ENCODE assay signal across 15 cellular contexts in genomic region chr3:56590814-56591213, GRCh38. TPM values are rescaled to one million over a fixed set of nuclear protein-coding genes. Genes with fewer than 3 reads are reported as not detected.
DNase-seq lines count a peak whose midpoint lies in the region; ATAC-seq and TF ChIP-seq lines count a peak whose summit lies in the region.
"Had no signal": no experiment of that assay in that cellular context is flagged by ENCODE, and none has a peak within 500 bp of the region (broad histone marks: within the 10 kb centered on the region; RNA-seq: fewer than 3 reads in every experiment).

No MANE protein-coding gene starts in this region.

- H3K4me1 Mint-ChIP-seq in GM23338 (peaks cover 16% of the 10 kb centered on the region), nephron (no peaks in the 10 kb centered on the region)

- no peaks in the 10 kb centered on the region for H3K27me3 ChIP-seq in GM23338 (ENCODE audit: insufficient read depth)

- H3K79me2 ChIP-seq in GM23338 (replicated peaks; ENCODE audit: insufficient read depth): no peaks in the 10 kb centered on the region

- no peak for TF ChIP-seq CTCF in GM23338 (conservative IDR thresholded peaks at IDR 0.05; ENCODE audit: low read depth in 2 of 2)
- no peak for TF ChIP-seq CTCF in RWPE1 (conservative IDR thresholded peaks at IDR 0.05; ENCODE audit: low read depth)
- TF ChIP-seq CTCF in fibroblast of villous mesenchyme (IDR thresholded peaks at IDR 0.05; ENCODE audit: insufficient read depth, low read depth, low read length): no peak
- no peak for TF ChIP-seq CTCF in nephron (IDR thresholded peaks at IDR 0.05; ENCODE audit: unreplicated experiment in 3 of 3)

- CTCF ChIA-PET in RWPE1 (lab: Yijun Ruan, JAX): interaction anchor here (0.6 kb wide), 2 partner anchors 14 to 145 kb away, joined by 3 to 6 read pairs; no protein-coding TSS in a partner anchor

- no peaks in the 10 kb centered on the region for H3K4me1 ChIP-seq in GM23338 (ENCODE audit: insufficient read depth)

- no peak overlapping the region for H3K4me2 ChIP-seq in GM23338

- POLR2A ChIA-PET in RWPE1 (lab: Yijun Ruan, JAX; ENCODE audit: low non-redundant PET): no interaction called here

- peaks cover under 1% of the 10 kb centered on the region; the same call in 1 of the 2 replicates for H3K36me3 ChIP-seq in GM23338 (ENCODE audit: insufficient read depth)

- H3K27ac ChIP-seq in GM23338 (ENCODE audit: low read depth) (peak overlapping the region; percentile 61), RWPE1 (no peak overlapping the region)

- H3K9me2 ChIP-seq in GM23338 (ENCODE audit: insufficient read depth): no peaks in the 10 kb centered on the region

- H3K27me3 Mint-ChIP-seq in GM23338 (ENCODE audit: insufficient read depth, low read depth, poor library complexity): peaks cover 8% of the 10 kb centered on the region
- H3K27me3 Mint-ChIP-seq in nephron (ENCODE audit: low read depth): no peaks in the 10 kb centered on the region
- H3K27me3 Mint-ChIP-seq: activated naive CD4-positive, alpha-beta T cell treated with anti-CD3 and anti-CD28 coated beads, Interleukin-2, amount 10 ng/mL, durations not matched to agents 7 days and 5 days had no signal

- H2AFZ ChIP-seq in GM23338: no peak overlapping the region

- DNase-seq in GM23338 (ENCODE audit: low spot score) (peak; percentile 54), RWPE1 (ENCODE audit: low spot score) (peak; percentile 8), fibroblast of villous mesenchyme (ENCODE audit: low read depth) (peak; percentile 1), hippocampal formation (lab: John Stamatoyannopoulos, UW) (no peak)
- DNase-seq: activated naive CD4-positive, alpha-beta T cell treated with anti-CD3 and anti-CD28 coated beads, Interleukin-2, amount 10 ng/mL, durations not matched to agents 7 days and 5 days; GDM1; KG1; left cardiac atrium; NCI-H774; T-helper 9 cell had no signal

- H3K36me3 Mint-ChIP-seq in GM23338 (ENCODE audit: low read depth) (peaks cover 23% of the 10 kb centered on the region; the same call in 2 of the 3 replicates), nephron (ENCODE audit: low read depth) (peaks cover 49% of the 10 kb centered on the region)

- no peak overlapping the region for H3K4me3 ChIP-seq in GM23338
- H3K4me3 ChIP-seq in fibroblast of villous mesenchyme (ENCODE audit: low read depth, low read length): no peak overlapping the region

- no peaks in the 10 kb centered on the region for H3F3A ChIP-seq in GM23338 (replicated peaks; ENCODE audit: low read depth)

- ATAC-seq in GM23338 (peak; percentile 73), HG03432 (IDR thresholded peaks at IDR 0.05; ENCODE audit: unreplicated experiment) (no peak), HG03354 (IDR thresholded peaks at IDR 0.05; ENCODE audit: poor library complexity, severe bottlenecking, unreplicated experiment) (no peak), GM18867 (IDR thresholded peaks at IDR 0.05; ENCODE audit: unreplicated experiment) (no peak)
- ATAC-seq: left cardiac atrium, Right ventricle myocardium inferior had no signal

- no peaks in the 10 kb centered on the region for H4K20me1 ChIP-seq in GM23338 (replicated peaks; ENCODE audit: insufficient read depth)

- H3K9me3 Mint-ChIP-seq in GM23338 (no peaks in the 10 kb centered on the region), nephron (peaks cover 1% of the 10 kb centered on the region)
- H3K9me3 Mint-ChIP-seq: activated naive CD4-positive, alpha-beta T cell treated with anti-CD3 and anti-CD28 coated beads, Interleukin-2, amount 10 ng/mL, durations not matched to agents 7 days and 5 days had no signal

- H3K4me3 Mint-ChIP-seq in GM23338 (no peak overlapping the region), nephron (no peak overlapping the region)
- H3K4me3 Mint-ChIP-seq: activated naive CD4-positive, alpha-beta T cell treated with anti-CD3 and anti-CD28 coated beads, Interleukin-2, amount 10 ng/mL, durations not matched to agents 7 days and 5 days had no signal

- H3K27ac Mint-ChIP-seq in GM23338 (peak overlapping the region; percentile 89), nephron (peak overlapping the region; percentile 17 to 47 (median 41))

TF ChIP-seq in GM23338, 12 proteins besides CTCF, POLR2A, EP300 and RAD21 (continues in another document):
- TF ChIP-seq CREB1 (CRISPR knock-in tag; IDR thresholded peaks at IDR 0.05; ENCODE audit: low read depth): no peak
- TF ChIP-seq REST (IDR thresholded peaks at IDR 0.05; ENCODE audit: unreplicated experiment): no peak
- TF ChIP-seq NANOG (IDR thresholded peaks at IDR 0.05; ENCODE audit: borderline replicate concordance): no peak

RNA-seq across cellular contexts. Expression of gene CCDC66, which starts 33.8 kb away (rescaled TPM):
- total RNA-seq in GM23338 (2014; rRNA removed; shearing (Covaris generic)): 20.1 and 26.9 TPM in 2 replicates
- polyA plus RNA-seq in GM23338 (2016; fragmentation: Nextera tagmentation; extraction: Ambion mirVana): 27.1 and 50.3 TPM in 2 replicates
- 22.5 and 29.8 TPM in 2 replicates for total RNA-seq in fibroblast of villous mesenchyme

Comparison
In these comparisons a context has a peak if more than half of its experiments do, and no peak if none do; other contexts are left out.
1. DNase-seq: peak in GM23338 (single experiment), RWPE1 (single experiment) and fibroblast of villous mesenchyme (single experiment); none in hippocampal formation (0 of 2).